ENCODE assay signal across 8 cellular contexts in the genomic region with DNA sequence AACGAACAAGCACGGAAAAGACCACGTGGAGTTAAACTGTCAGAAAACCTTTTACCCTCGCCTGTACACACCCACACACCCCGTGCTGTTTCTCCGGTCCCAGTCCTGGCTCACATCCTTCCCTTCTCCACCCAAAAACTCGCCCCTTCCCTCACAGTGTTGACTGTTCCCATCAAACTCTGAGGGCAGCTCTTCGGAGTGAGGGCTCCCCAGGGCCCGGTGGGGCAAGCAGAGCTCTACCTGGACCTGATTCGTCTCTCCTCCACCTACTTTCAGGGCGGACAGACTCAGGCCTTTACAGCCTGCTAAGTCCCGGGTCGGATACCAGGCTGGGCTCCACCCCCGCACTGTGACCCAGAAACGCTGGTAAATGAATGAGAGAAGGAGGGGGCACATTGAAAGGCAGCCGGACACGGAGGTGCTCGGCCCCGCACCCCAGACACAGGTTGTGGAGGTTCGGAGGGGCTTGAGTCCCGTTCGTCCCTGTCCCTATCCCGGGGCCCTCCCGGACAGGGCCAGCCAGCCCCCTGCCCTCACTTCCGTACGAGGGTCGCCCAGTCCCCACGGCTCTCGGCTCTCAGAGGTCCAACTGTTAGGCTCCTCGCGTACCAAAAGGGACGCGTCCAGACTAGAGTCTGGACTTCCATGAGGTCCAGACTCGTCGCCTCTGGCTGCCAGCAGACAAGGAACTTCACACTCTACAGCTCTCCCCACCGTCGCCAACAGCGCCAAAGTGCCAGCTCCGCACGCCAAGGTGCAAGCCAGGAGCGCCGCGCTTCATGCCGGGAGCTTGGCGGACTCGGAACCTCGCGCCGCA. TPM values are rescaled to one million over a fixed set of nuclear protein-coding genes. Genes with fewer than 3 reads are reported as not detected.
DNase-seq lines count a peak whose midpoint lies in the region; ATAC-seq and TF ChIP-seq lines count a peak whose summit lies in the region.

No MANE protein-coding gene starts in this region.

- H3K27me3 ChIP-seq in body of pancreas (no peaks in the 10 kb centered on the region), iPS-20b (ENCODE audit: insufficient read depth, low read length) (peaks cover 19% of the 10 kb centered on the region)

- peak overlapping the region; percentile 76 for H3K9ac ChIP-seq in iPS-20b (ENCODE audit: low read depth, low read length)

- H3K36me3 ChIP-seq in body of pancreas (replicated peaks in 1 of 2; ENCODE audit: insufficient read depth in 1 of 2, low read depth in 2 of 2) = no peaks in the 10 kb centered on the region
- H3K36me3 ChIP-seq in iPS-20b (ENCODE audit: insufficient read depth, low read depth, low read length) = no peaks in the 10 kb centered on the region

- H3K4me1 ChIP-seq in body of pancreas = peaks cover 4% of the 10 kb centered on the region
- H3K4me1 ChIP-seq in iPS-20b (ENCODE audit: insufficient read depth, low read length) = no peaks in the 10 kb centered on the region

- H3K9me3 ChIP-seq in body of pancreas (no peaks in the 10 kb centered on the region), iPS-20b (ENCODE audit: insufficient read depth, low read depth, low read length) (no peaks in the 10 kb centered on the region)

- intact Hi-C loops in body of pancreas (cut with DNase I) = no loop called here

- DNase-seq in GM12865 (ENCODE audit: low read depth) = peak; percentile 19
- DNase-seq in NCI-H774 (lab: John Stamatoyannopoulos, UW) = peak; percentile 43
- peak; percentile 77 to 84 (median 78) for DNase-seq in body of pancreas
- DNase-seq in skeletal muscle cell (ENCODE audit: low read depth) = no peak
- no peak for DNase-seq in OCI-M2 (lab: John Stamatoyannopoulos, UW; ENCODE audit: unreplicated experiment)

- H3K4me3 ChIP-seq in GM12865 (ENCODE audit: low read depth, low read length) = peak overlapping the region; percentile 41
- H3K4me3 ChIP-seq in body of pancreas = peak overlapping the region; percentile 33 to 48
- peak overlapping the region; percentile 75; the same call in 1 of the 2 replicates for H3K4me3 ChIP-seq in iPS-20b (ENCODE audit: low read length)
- H3K4me3 ChIP-seq in skeletal muscle cell (ENCODE audit: low read depth, low read length) = peak overlapping the region; percentile 22

- WGBS in body of pancreas, 2 donors = 4 to 5% methylated on average over 32 to 46 of the region's 49 CpGs

- peak; percentile 18 to 66 (median 55) for TF ChIP-seq POLR2A in body of pancreas (IDR thresholded peaks at IDR 0.05)

- H3K27ac ChIP-seq in body of pancreas (peak overlapping the region in 3 of 4 donors; percentile 64 to 69 (median 65)), iPS-20b (ENCODE audit: low read length) (no peak overlapping the region)

- TF ChIP-seq CTCF in GM12865 (IDR thresholded peaks at IDR 0.05; ENCODE audit: insufficient read depth, low read depth, low read length, missing control alignments) = no peak
- peak in 1 of 7 experiments; percentile 6 for TF ChIP-seq CTCF in body of pancreas (IDR thresholded peaks at IDR 0.05)

- ATAC-seq in body of pancreas (peak; percentile 86), HG03460 (IDR thresholded peaks at IDR 0.05; ENCODE audit: unreplicated experiment) (no peak), GM18867 (IDR thresholded peaks at IDR 0.05; ENCODE audit: unreplicated experiment) (no peak)

RNA-seq across cellular contexts. Expression of a gene that starts 31.7 kb away (rescaled TPM):
- total RNA-seq in body of pancreas = 100 to 1,000 TPM in 1 of 2 donors, 10 to 100 TPM in 1; 35.9 to 135 TPM

Comparison
In these comparisons a context has a peak if more than half of its experiments do, and no peak if none do; other contexts are left out.
1. DNase-seq: peak in GM12865 (single experiment), NCI-H774 (single experiment) and body of pancreas (4 of 4); none in skeletal muscle cell (single experiment) and OCI-M2 (single experiment).
2. H3K4me3 ChIP-seq: peak in every context shown above with its lines; median percentile 75 in iPS-20b; 41 in GM12865; 40 in body of pancreas; 22 in skeletal muscle cell.